8 cellular contexts compared by ENCODE assay signal in the genomic region with DNA sequence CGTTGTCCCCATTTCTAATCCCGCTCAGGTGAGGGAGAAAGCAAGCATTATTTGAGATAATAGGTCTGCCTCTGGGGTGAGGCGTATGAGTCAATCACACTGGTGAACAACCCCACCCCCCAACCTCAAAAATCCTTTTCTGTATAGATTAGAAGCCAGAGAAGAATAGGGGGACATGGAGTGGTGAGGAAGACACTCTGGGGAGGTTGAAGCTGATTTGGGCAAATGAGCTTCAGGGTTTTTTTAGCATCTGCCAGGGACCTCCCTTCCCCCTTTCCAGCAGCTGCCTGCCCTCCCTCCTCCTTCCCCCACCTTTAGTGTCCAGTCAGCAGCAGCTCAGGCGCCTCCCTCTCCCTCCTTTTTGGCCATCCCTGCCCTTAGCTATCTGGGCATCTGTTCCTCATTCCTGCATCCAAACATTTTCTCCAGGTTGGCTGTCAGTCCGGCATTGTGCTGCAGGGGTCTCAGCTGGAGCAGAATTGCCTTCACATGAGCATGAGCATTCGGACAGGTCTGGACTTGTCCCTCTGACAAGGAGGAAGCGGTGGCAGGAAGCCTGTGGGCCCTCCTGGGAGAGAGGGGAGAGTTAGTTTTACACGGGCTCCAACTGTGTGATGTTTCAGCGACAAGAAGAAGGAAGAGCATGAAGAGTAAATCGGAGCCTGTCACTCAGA. TPM values are rescaled to one million over a fixed set of nuclear protein-coding genes. Genes with fewer than 3 reads are reported as not detected.
DNase-seq lines count a peak whose midpoint lies in the region; ATAC-seq and TF ChIP-seq lines count a peak whose summit lies in the region.

No MANE protein-coding gene starts in this region.

- no peaks in the 10 kb centered on the region for H3K9me3 ChIP-seq in CD8-positive, alpha-beta memory T cell (ENCODE audit: low read length)

- TF ChIP-seq CTCF in glutamatergic neuron (IDR thresholded peaks at IDR 0.05; ENCODE audit: partially characterized antibody, unreplicated experiment): peak; percentile 1

- CTCF ChIA-PET in CD8-positive, alpha-beta memory T cell (lab: Charles Lee): interaction anchor here (1.2 to 2.4 kb wide), 3 partner anchors 69 to 141 kb away, joined by 3 to 10 read pairs (median 5); no protein-coding TSS in a partner anchor

- peaks cover 0 to 2% of the 10 kb centered on the region in 2 donors for H3K27me3 Mint-ChIP-seq in CD8-positive, alpha-beta memory T cell
- H3K27me3 Mint-ChIP-seq in glutamatergic neuron (ENCODE audit: unreplicated experiment): peaks cover 2% of the 10 kb centered on the region

- H3K9me3 Mint-ChIP-seq in CD8-positive, alpha-beta memory T cell: no peaks in the 10 kb centered on the region
- H3K9me3 Mint-ChIP-seq in glutamatergic neuron (ENCODE audit: unreplicated experiment): no peaks in the 10 kb centered on the region

- H3K4me1 Mint-ChIP-seq in CD8-positive, alpha-beta memory T cell: peaks cover 4 to 7% (median 4%) of the 10 kb centered on the region in 3 donors
- peaks cover 20% of the 10 kb centered on the region for H3K4me1 Mint-ChIP-seq in glutamatergic neuron (ENCODE audit: low read depth, unreplicated experiment)

- no peak overlapping the region for H3K4me3 Mint-ChIP-seq in CD8-positive, alpha-beta memory T cell
- H3K4me3 Mint-ChIP-seq in glutamatergic neuron (ENCODE audit: unreplicated experiment): no peak overlapping the region

- H3K4me1 ChIP-seq in CD8-positive, alpha-beta memory T cell (ENCODE audit: insufficient read depth, low read length): peaks cover 29% of the 10 kb centered on the region

- ATAC-seq in GM19452 (IDR thresholded peaks at IDR 0.05; ENCODE audit: unreplicated experiment): peak; percentile 73
- no peak for ATAC-seq in HG03460 (IDR thresholded peaks at IDR 0.05; ENCODE audit: unreplicated experiment)

- DNase-seq in CD8-positive, alpha-beta memory T cell: peak in 1 of 5 donors; percentile 6
- peak; percentile 29 for DNase-seq in NCI-H128 (lab: John Stamatoyannopoulos, UW; ENCODE audit: unreplicated experiment)
- DNase-seq in SKM-1 treated with dmso at 0.1 percent for 144 hours (lab: John Stamatoyannopoulos, UW; ENCODE audit: unreplicated experiment): peak; percentile 90
- peak; percentile 65 for DNase-seq in glutamatergic neuron
- DNase-seq in putamen (ENCODE audit: low spot score): peak; percentile 3
- DNase-seq in SW 1271 (lab: John Stamatoyannopoulos, UW): no peak

- H3K36me3 Mint-ChIP-seq in CD8-positive, alpha-beta memory T cell: no peaks in the 10 kb centered on the region
- no peaks in the 10 kb centered on the region for H3K36me3 Mint-ChIP-seq in glutamatergic neuron (ENCODE audit: unreplicated experiment)

- peak overlapping the region; percentile 26 for H3K4me3 ChIP-seq in CD8-positive, alpha-beta memory T cell (ENCODE audit: low read length)

- H3K27ac ChIP-seq in CD8-positive, alpha-beta memory T cell (ENCODE audit: low read depth, low read length): no peak overlapping the region

- no peaks in the 10 kb centered on the region for H3K27me3 ChIP-seq in CD8-positive, alpha-beta memory T cell (ENCODE audit: insufficient read depth, low read length, poor library complexity, severe bottlenecking)

- POLR2A ChIA-PET in CD8-positive, alpha-beta memory T cell (lab: Charles Lee): interaction anchor here (1.8 kb wide), 1 partner anchor 109 kb away, joined by 6 read pairs; no protein-coding TSS in a partner anchor

- H3K36me3 ChIP-seq in CD8-positive, alpha-beta memory T cell (ENCODE audit: insufficient read depth, low read length): no peaks in the 10 kb centered on the region

- H3K27ac Mint-ChIP-seq in CD8-positive, alpha-beta memory T cell: no peak overlapping the region
- no peak overlapping the region for H3K27ac Mint-ChIP-seq in glutamatergic neuron (ENCODE audit: unreplicated experiment)

RNA-seq across cellular contexts. Expression of gene PTGFRN, which starts 30.8 kb away (rescaled TPM):
- total RNA-seq in CD8-positive, alpha-beta memory T cell: 1 to 10 TPM; 6.1 to 6.5 TPM
- 0.39 TPM for polyA plus RNA-seq in CD8-positive, alpha-beta memory T cell
- 61.2 TPM for total RNA-seq in glutamatergic neuron (ENCODE audit: unreplicated experiment)

Comparison
In these comparisons a context has a peak if more than half of its experiments do, and no peak if none do; other contexts are left out.
1. DNase-seq: peak in NCI-H128 (single experiment), SKM-1 treated with dmso at 0.1 percent for 144 hours (single experiment), glutamatergic neuron (single experiment) and putamen (single experiment); none in SW 1271 (0 of 2).